ENCODE assay signal across 15 cellular contexts in genomic region chr11:112118176-112118575, GRCh38. TPM values are rescaled to one million over a fixed set of nuclear protein-coding genes. Genes with fewer than 3 reads are reported as not detected.
DNase-seq lines count a peak whose midpoint lies in the region; ATAC-seq and TF ChIP-seq lines count a peak whose summit lies in the region.
"Had no signal": no experiment of that assay in that cellular context is flagged by ENCODE, and none has a peak within 500 bp of the region (broad histone marks: within the 10 kb centered on the region; RNA-seq: fewer than 3 reads in every experiment).

No MANE protein-coding gene starts in this region.

- no peak overlapping the region for H3K4me3 Mint-ChIP-seq in activated CD4-positive, alpha-beta T cell treated with anti-CD3 and anti-CD28 coated beads for 36 hours
- H3K4me3 Mint-ChIP-seq in activated CD8-positive, alpha-beta T cell treated with anti-CD3 and anti-CD28 coated beads for 36 hours = no peak overlapping the region
- no peak overlapping the region for H3K4me3 Mint-ChIP-seq in stimulated activated memory B cell treated with anti-CD40 and anti-IgM and Interleukin-4, amounts not matched to agents 10 μg/mL and 1 μg/mL and 100 μg/mL, for 72 hours
- H3K4me3 Mint-ChIP-seq: CD4-positive, alpha-beta memory T cell had no signal

- no peak for DNase-seq in activated CD4-positive, alpha-beta T cell treated with anti-CD3 and anti-CD28 coated beads for 36 hours
- DNase-seq in activated CD4-positive, alpha-beta T cell treated with anti-CD3 and anti-CD28 coated beads, Interleukin-2, amount 50 U/mL, for 48 hours = no peak
- peak; percentile 4 for DNase-seq in LHCN-M2 (ENCODE audit: low read depth)
- peak; percentile 50 for DNase-seq in activated CD8-positive, alpha-beta T cell treated with anti-CD3 and anti-CD28 coated beads for 36 hours
- no peak for DNase-seq in psoas muscle
- DNase-seq in SIG-M5 (lab: John Stamatoyannopoulos, UW) = no peak
- DNase-seq: ACHN; BE2C; CD4-positive, alpha-beta memory T cell; KBM-7; NCI-H2029 treated with DMSO at 0.1 percent for 48 hours; NCI-H524 treated with DMSO at 0.1 percent for 48 hours; SHP77 treated with DMSO at 0.1 percent for 48 hours had no signal

- CTCF ChIA-PET in activated CD4-positive, alpha-beta T cell treated with anti-CD3 and anti-CD28 coated beads for 36 hours (lab: Charles Lee) = interaction anchor here (1.1 to 1.2 kb wide), 2 partner anchors 14 to 58 kb away, joined by 3 to 4 read pairs; partner anchors contain the start of gene BCO2
- CTCF ChIA-PET in activated CD8-positive, alpha-beta T cell treated with anti-CD3 and anti-CD28 coated beads for 36 hours (lab: Charles Lee) = interaction anchor here (0.9 kb wide), 1 partner anchor 162 kb away, joined by 3 read pairs; no protein-coding TSS in a partner anchor

- WGBS in psoas muscle, 3 donors = 69 to 91% (median 79%) methylated on average over 2 of the region's 2 CpGs

- H3K36me3 ChIP-seq in psoas muscle (ENCODE audit: insufficient read depth in 1 of 2, low read depth in 1 of 2) = peaks cover 0 to 3% of the 10 kb centered on the region in 2 donors
- H3K36me3 ChIP-seq: BE2C had no signal

- H3K4me1 Mint-ChIP-seq in activated CD4-positive, alpha-beta T cell treated with anti-CD3 and anti-CD28 coated beads for 36 hours = peaks cover 16% of the 10 kb centered on the region
- H3K4me1 Mint-ChIP-seq in activated CD8-positive, alpha-beta T cell treated with anti-CD3 and anti-CD28 coated beads for 36 hours (ENCODE audit: low read depth) = peaks cover 16% of the 10 kb centered on the region
- peaks cover 15% of the 10 kb centered on the region for H3K4me1 Mint-ChIP-seq in stimulated activated memory B cell treated with anti-CD40 and anti-IgM and Interleukin-4, amounts not matched to agents 10 μg/mL and 1 μg/mL and 100 μg/mL, for 72 hours

- H3K27me3 ChIP-seq in psoas muscle (ENCODE audit: insufficient read depth in 3 of 3, low read length in 2 of 3) = no peaks in the 10 kb centered on the region
- H3K27me3 ChIP-seq: BE2C had no signal

- peak; percentile 37 for ATAC-seq in activated CD4-positive, alpha-beta T cell treated with anti-CD3 and anti-CD28 coated beads for 36 hours
- ATAC-seq in activated CD8-positive, alpha-beta T cell treated with anti-CD3 and anti-CD28 coated beads for 36 hours = peak; percentile 74
- ATAC-seq in psoas muscle = peak in 3 of 4 donors; percentile 50 to 60 (median 58)
- no peak for ATAC-seq in stimulated activated memory B cell treated with anti-CD40 and anti-IgM and Interleukin-4, amounts not matched to agents 10 μg/mL and 1 μg/mL and 100 μg/mL, for 72 hours
- ATAC-seq: Panc1 had no signal

- H3K9me3 ChIP-seq in psoas muscle = no peaks in the 10 kb centered on the region
- H3K9me3 ChIP-seq: BE2C had no signal

- no peaks in the 10 kb centered on the region for H3K27me3 Mint-ChIP-seq in activated CD4-positive, alpha-beta T cell treated with anti-CD3 and anti-CD28 coated beads for 36 hours
- H3K27me3 Mint-ChIP-seq in activated CD8-positive, alpha-beta T cell treated with anti-CD3 and anti-CD28 coated beads for 36 hours = no peaks in the 10 kb centered on the region
- H3K27me3 Mint-ChIP-seq in stimulated activated memory B cell treated with anti-CD40 and anti-IgM and Interleukin-4, amounts not matched to agents 10 μg/mL and 1 μg/mL and 100 μg/mL, for 72 hours = no peaks in the 10 kb centered on the region
- H3K27me3 Mint-ChIP-seq: CD4-positive, alpha-beta memory T cell had no signal

- POLR2A ChIA-PET in activated CD4-positive, alpha-beta T cell treated with anti-CD3 and anti-CD28 coated beads for 36 hours (lab: Charles Lee) = no interaction called here
- POLR2A ChIA-PET in activated CD8-positive, alpha-beta T cell treated with anti-CD3 and anti-CD28 coated beads for 36 hours (lab: Charles Lee) = no interaction called here

- peak overlapping the region; percentile 27 for H3K27ac ChIP-seq in psoas muscle

- H3K27ac Mint-ChIP-seq in activated CD4-positive, alpha-beta T cell treated with anti-CD3 and anti-CD28 coated beads for 36 hours = no peak overlapping the region
- H3K27ac Mint-ChIP-seq in activated CD8-positive, alpha-beta T cell treated with anti-CD3 and anti-CD28 coated beads for 36 hours = no peak overlapping the region
- H3K27ac Mint-ChIP-seq in stimulated activated memory B cell treated with anti-CD40 and anti-IgM and Interleukin-4, amounts not matched to agents 10 μg/mL and 1 μg/mL and 100 μg/mL, for 72 hours = no peak overlapping the region
- H3K27ac Mint-ChIP-seq: CD4-positive, alpha-beta memory T cell had no signal

- no peak overlapping the region for H3K4me3 ChIP-seq in psoas muscle

- intact Hi-C loops in activated CD4-positive, alpha-beta T cell treated with anti-CD3 and anti-CD28 coated beads for 36 hours (cut with DNase I, micrococcal nuclease) = no loop called here
- intact Hi-C loops in activated CD8-positive, alpha-beta T cell treated with anti-CD3 and anti-CD28 coated beads for 36 hours (cut with micrococcal nuclease) = loop anchor here (10.0 kb wide), 1 partner anchor 167 kb away; no protein-coding TSS in a partner anchor
- intact Hi-C loops in psoas muscle (cut with DNase I) = no loop called here

- H3K9me3 Mint-ChIP-seq in activated CD4-positive, alpha-beta T cell treated with anti-CD3 and anti-CD28 coated beads for 36 hours (ENCODE audit: low read depth) = no peaks in the 10 kb centered on the region
- H3K9me3 Mint-ChIP-seq in activated CD8-positive, alpha-beta T cell treated with anti-CD3 and anti-CD28 coated beads for 36 hours = no peaks in the 10 kb centered on the region
- no peaks in the 10 kb centered on the region for H3K9me3 Mint-ChIP-seq in stimulated activated memory B cell treated with anti-CD40 and anti-IgM and Interleukin-4, amounts not matched to agents 10 μg/mL and 1 μg/mL and 100 μg/mL, for 72 hours
- H3K9me3 Mint-ChIP-seq: CD4-positive, alpha-beta memory T cell had no signal

- TF ChIP-seq CTCF in activated CD8-positive, alpha-beta T cell treated with anti-CD3 and anti-CD28 coated beads for 36 hours (IDR thresholded peaks at IDR 0.05) = no peak
- no peak for TF ChIP-seq CTCF in psoas muscle (IDR thresholded peaks at IDR 0.05)

- peaks cover 24% of the 10 kb centered on the region for H3K4me1 ChIP-seq in psoas muscle
- H3K4me1 ChIP-seq: BE2C had no signal

- no peaks in the 10 kb centered on the region for H3K36me3 Mint-ChIP-seq in activated CD4-positive, alpha-beta T cell treated with anti-CD3 and anti-CD28 coated beads for 36 hours (ENCODE audit: low read depth)
- peaks cover 2% of the 10 kb centered on the region for H3K36me3 Mint-ChIP-seq in activated CD8-positive, alpha-beta T cell treated with anti-CD3 and anti-CD28 coated beads for 36 hours (ENCODE audit: low read depth)
- peaks cover 6% of the 10 kb centered on the region for H3K36me3 Mint-ChIP-seq in stimulated activated memory B cell treated with anti-CD40 and anti-IgM and Interleukin-4, amounts not matched to agents 10 μg/mL and 1 μg/mL and 100 μg/mL, for 72 hours

RNA-seq across cellular contexts. Expression of gene SDHD, which starts 31.5 kb away (rescaled TPM):
- total RNA-seq in activated CD4-positive, alpha-beta T cell treated with anti-CD3 and anti-CD28 coated beads for 36 hours = 10 to 100 TPM; 79.8 to 84.9 TPM
- total RNA-seq in LHCN-M2 (2014; rRNA removed) = 86.6 and 99.8 TPM in 2 replicates
- 73.1 TPM for polyA plus RNA-seq in LHCN-M2 (2012)
- total RNA-seq in activated CD8-positive, alpha-beta T cell treated with anti-CD3 and anti-CD28 coated beads for 36 hours = 100 to 1,000 TPM; 100 to 101 TPM
- total RNA-seq in psoas muscle = 100 to 1,000 TPM; 168 to 264 (median 192) TPM
- 100 to 1,000 TPM; 219 to 256 (median 234) TPM for polyA plus RNA-seq in psoas muscle

RNA-seq across cellular contexts. Expression of gene TIMM8B, which starts 31.6 kb away (rescaled TPM):
- total RNA-seq in activated CD4-positive, alpha-beta T cell treated with anti-CD3 and anti-CD28 coated beads for 36 hours = 10 to 100 TPM; 50.5 to 52.6 TPM
- total RNA-seq in LHCN-M2 (2014; rRNA removed) (17.2 and 30.4 TPM in 2 replicates), psoas muscle (100 to 1,000 TPM in 1 of 4 donors, 10 to 100 TPM in 3; 86.6 to 105 (median 90.6) TPM)
- 112 TPM for polyA plus RNA-seq in LHCN-M2 (2012)
- total RNA-seq in activated CD8-positive, alpha-beta T cell treated with anti-CD3 and anti-CD28 coated beads for 36 hours = 10 to 100 TPM; 52.9 to 54.1 TPM
- 100 to 1,000 TPM in 2 of 3 donors, 10 to 100 TPM in 1; 84.3 to 152 (median 120) TPM for polyA plus RNA-seq in psoas muscle

RNA-seq across cellular contexts. Expression of gene NKAPD1, which starts 44.1 kb away (rescaled TPM):
- 10 to 100 TPM; 23.7 to 45.3 TPM for total RNA-seq in activated CD4-positive, alpha-beta T cell treated with anti-CD3 and anti-CD28 coated beads for 36 hours
- total RNA-seq in LHCN-M2 (2014; rRNA removed) = 15.4 and 27.5 TPM in 2 replicates
- 11.3 TPM for polyA plus RNA-seq in LHCN-M2 (2012)
- 10 to 100 TPM; 20.8 to 22.6 TPM for total RNA-seq in activated CD8-positive, alpha-beta T cell treated with anti-CD3 and anti-CD28 coated beads for 36 hours
- total RNA-seq in psoas muscle = 10 to 100 TPM in 2 of 4 donors, 1 to 10 TPM in 2; 9.3 to 13.8 (median 10.8) TPM
- polyA plus RNA-seq in psoas muscle = 10 to 100 TPM in 1 of 3 donors, 1 to 10 TPM in 2; 8.5 to 21.6 (median 9.0) TPM

RNA-seq across cellular contexts. Expression of gene PIH1D2, which starts 44.4 kb away (rescaled TPM):
- under 1 TPM; 0.57 to 0.61 TPM for total RNA-seq in activated CD4-positive, alpha-beta T cell treated with anti-CD3 and anti-CD28 coated beads for 36 hours
- total RNA-seq in LHCN-M2 (2014; rRNA removed) = 1.5 and 2.0 TPM in 2 replicates
- 0.78 TPM for polyA plus RNA-seq in LHCN-M2 (2012)
- under 1 TPM; 0.61 to 0.67 TPM for total RNA-seq in activated CD8-positive, alpha-beta T cell treated with anti-CD3 and anti-CD28 coated beads for 36 hours
- total RNA-seq in psoas muscle = 1 to 10 TPM in 2 of 4 donors, under 1 TPM in 2; 0.49 to 1.3 (median 0.97) TPM
- polyA plus RNA-seq in psoas muscle = 1 to 10 TPM; 1.2 to 3.0 (median 1.8) TPM
- total RNA-seq: CD4-positive, alpha-beta memory T cell had no signal
- polyA plus RNA-seq: CD4-positive, alpha-beta memory T cell had no signal

RNA-seq across cellular contexts. Expression of gene IL18, which starts 45.7 kb away (rescaled TPM):
- not detected for total RNA-seq in activated CD4-positive, alpha-beta T cell treated with anti-CD3 and anti-CD28 coated beads for 36 hours
- 0.23 and 1.2 TPM in 2 replicates for total RNA-seq in LHCN-M2 (2014; rRNA removed)
- polyA plus RNA-seq in LHCN-M2 (2012) = 0.39 TPM
- total RNA-seq in activated CD8-positive, alpha-beta T cell treated with anti-CD3 and anti-CD28 coated beads for 36 hours = not detected
- total RNA-seq in psoas muscle = 10 to 100 TPM in 2 of 4 donors, 1 to 10 TPM in 2; 3.0 to 66.4 (median 10.4) TPM
- 10 to 100 TPM in 1 of 3 donors, 1 to 10 TPM in 1, under 1 TPM in 1; 0.86 to 13.0 (median 1.2) TPM for polyA plus RNA-seq in psoas muscle
- polyA plus RNA-seq: CD4-positive, alpha-beta memory T cell had no signal

Comparison
In these comparisons a context has a peak if more than half of its experiments do, and no peak if none do; other contexts are left out.
1. DNase-seq: peak in LHCN-M2 (single experiment) and activated CD8-positive, alpha-beta T cell treated with anti-CD3 and anti-CD28 coated beads for 36 hours (single experiment); none in activated CD4-positive, alpha-beta T cell treated with anti-CD3 and anti-CD28 coated beads for 36 hours (single experiment), activated CD4-positive, alpha-beta T cell treated with anti-CD3 and anti-CD28 coated beads, Interleukin-2, amount 50 U/mL, for 48 hours (0 of 2), psoas muscle (0 of 2) and SIG-M5 (single experiment).